8 cellular contexts compared by ENCODE assay signal in genomic region chr21:39373634-39374033, GRCh38. TPM values are rescaled to one million over a fixed set of nuclear protein-coding genes. Genes with fewer than 3 reads are reported as not detected.
DNase-seq lines count a peak whose midpoint lies in the region; ATAC-seq lines count a peak whose summit lies in the region.

No MANE protein-coding gene starts in this region.

- ATAC-seq in aorta (ENCODE audit: low FRiP score) (no peak), HG03159 (IDR thresholded peaks at IDR 0.05; ENCODE audit: unreplicated experiment) (no peak)

- 20 to 27% methylated on average over 5 of the region's 5 CpGs for WGBS in aorta, 2 donors

- H3K4me1 ChIP-seq in aorta (ENCODE audit: control insufficient read depth in 1 of 2, insufficient read depth in 2 of 2, low read length in 2 of 2), result no peaks in the 10 kb centered on the region

- no peaks in the 10 kb centered on the region for H3K27me3 ChIP-seq in aorta (ENCODE audit: control insufficient read depth in 1 of 2, insufficient read depth in 2 of 2, low read length in 1 of 2)

- no peaks in the 10 kb centered on the region for H3K36me3 ChIP-seq in aorta (ENCODE audit: control insufficient read depth in 1 of 2, insufficient read depth in 2 of 2, low read length in 1 of 2)

- no peaks in the 10 kb centered on the region for H3K9me3 ChIP-seq in aorta (ENCODE audit: control insufficient read depth, low read length)

- no peak overlapping the region for H3K4me3 ChIP-seq in aorta (ENCODE audit: low read length in 2 of 2)

- DNase-seq in DMS53 (lab: John Stamatoyannopoulos, UW), result peak; percentile 53
- DNase-seq in DMS53 treated with DMSO at 0.1 percent for 48 hours (lab: John Stamatoyannopoulos, UW; ENCODE audit: unreplicated experiment), result no peak
- peak; percentile 26 for DNase-seq in HT-29 (ENCODE audit: low spot score)
- peak; percentile 16 for DNase-seq in UCSD-AML1 (lab: John Stamatoyannopoulos, UW; ENCODE audit: unreplicated experiment)
- peak; percentile 78 for DNase-seq in left kidney (ENCODE audit: low read depth, low spot score)
- no peak for DNase-seq in aorta
- no peak for DNase-seq in activated naive CD4-positive, alpha-beta T cell treated with anti-CD3 and anti-CD28 coated beads, Interleukin-2, amount 50 U/mL, for 16 hours

- H3K27ac ChIP-seq in aorta (ENCODE audit: low read depth in 1 of 2, low read length in 2 of 2), result no peak overlapping the region

- intact Hi-C loops in aorta (cut with DNase I), result no loop called here

RNA-seq across cellular contexts. Expression of gene HMGN1, which starts 24.7 kb away (rescaled TPM):
- total RNA-seq in HT-29 (2014; rRNA removed; shearing (Covaris generic)), result 132 and 165 TPM in 2 replicates
- 100 to 1,000 TPM in 1 of 2 donors, 10 to 100 TPM in 1; 77.8 to 111 TPM for total RNA-seq in aorta
- polyA plus RNA-seq in aorta, result 10 to 100 TPM; 66.6 to 86.0 TPM

Comparison
In these comparisons a context has a peak if more than half of its experiments do, and no peak if none do; other contexts are left out.
1. DNase-seq: peak in DMS53 (single experiment), HT-29 (single experiment), UCSD-AML1 (single experiment) and left kidney (single experiment); none in DMS53 treated with DMSO at 0.1 percent for 48 hours (single experiment), aorta (0 of 2) and activated naive CD4-positive, alpha-beta T cell treated with anti-CD3 and anti-CD28 coated beads, Interleukin-2, amount 50 U/mL, for 16 hours (single experiment).